Comparison of ENCODE assay signal across 9 cellular contexts in genomic region chr6:135087803-135088202, GRCh38.
A peak's percentile ranks its signal among the peaks of the same experiment; 100 is the strongest.
DNase-seq lines count a peak whose midpoint lies in the region; ATAC-seq lines count a peak whose summit lies in the region.
"Had no signal": no experiment of that assay in that cellular context is flagged by ENCODE, and none has a peak within 500 bp of the region (broad histone marks: within the 10 kb centered on the region; RNA-seq: fewer than 3 reads in every experiment).

No MANE protein-coding gene starts in this region.

- peak; percentile 41 for ATAC-seq in stimulated activated naive CD8-positive, alpha-beta T cell treated with anti-CD3 and anti-CD28 coated beads, Interleukin-15, Interleukin-2, amounts not matched to agents 100 U/mL and 50 U/mL, for 24 hours
- ATAC-seq in GM21381 (IDR thresholded peaks at IDR 0.05; ENCODE audit: unreplicated experiment) (no peak), HG02970 (IDR thresholded peaks at IDR 0.05; ENCODE audit: low FRiP score, unreplicated experiment) (no peak)

- DNase-seq in activated T-cell treated with anti-CD3 and anti-CD28 coated beads for 1 hour (ENCODE audit: low read depth) (peak; percentile 14), activated T-cell treated with anti-CD3 and anti-CD28 coated beads for 4 hours (no peak), T follicular helper cell (ENCODE audit: low read depth) (peak; percentile 46), astrocyte of the hippocampus (ENCODE audit: low read depth, low spot score) (peak; percentile 39), NCI-H187 treated with DMSO at 0.1 percent for 48 hours (lab: John Stamatoyannopoulos, UW) (no peak)
- peak; percentile 32 for DNase-seq in stimulated activated naive CD8-positive, alpha-beta T cell treated with anti-CD3 and anti-CD28 coated beads, Interleukin-15, Interleukin-2, amounts not matched to agents 100 U/mL and 50 U/mL, for 24 hours
- DNase-seq: left lung had no signal

Comparison
In these comparisons a context has a peak if more than half of its experiments do, and no peak if none do; other contexts are left out.
1. DNase-seq: peak in activated T-cell treated with anti-CD3 and anti-CD28 coated beads for 1 hour (single experiment), T follicular helper cell (single experiment), astrocyte of the hippocampus (single experiment) and stimulated activated naive CD8-positive, alpha-beta T cell treated with anti-CD3 and anti-CD28 coated beads, Interleukin-15, Interleukin-2, amounts not matched to agents 100 U/mL and 50 U/mL, for 24 hours (single experiment); none in activated T-cell treated with anti-CD3 and anti-CD28 coated beads for 4 hours (single experiment) and NCI-H187 treated with DMSO at 0.1 percent for 48 hours (single experiment).